9 cellular contexts compared by ENCODE assay signal in genomic region chr3:66386011-66386924, GRCh38.
DNase-seq lines count a peak whose midpoint lies in the region; ATAC-seq and TF ChIP-seq lines count a peak whose summit lies in the region.
"Had no signal": no experiment of that assay in that cellular context is flagged by ENCODE, and none has a peak within 500 bp of the region (broad histone marks: within the 10 kb centered on the region; RNA-seq: fewer than 3 reads in every experiment).

No MANE protein-coding gene starts in this region.

- no peaks in the 10 kb centered on the region for H4K20me1 ChIP-seq in OCI-LY3 (ENCODE audit: insufficient read depth, low read length)

- H3K27ac ChIP-seq in OCI-LY3 (ENCODE audit: low read length) (peak overlapping the region; percentile 91), vagina (no peak overlapping the region), left ventricle myocardium inferior (replicated peaks) (no peak overlapping the region), aorta (ENCODE audit: low read depth in 1 of 2, low read length in 2 of 2) (no peak overlapping the region)

- peak overlapping the region; percentile 13 for H3K4me3 Mint-ChIP-seq in stimulated activated naive CD8-positive, alpha-beta T cell treated with anti-CD3 and anti-CD28 coated beads, Interleukin-15, Interleukin-2, amounts not matched to agents 100 ng/mL and 50 ng/mL, for 24 hours
- no peak overlapping the region for H3K4me3 Mint-ChIP-seq in stimulated activated naive CD8-positive, alpha-beta T cell treated with anti-CD3 and anti-CD28 coated beads, Interleukin-15, amount 100 ng/mL, for 72 hours
- H3K4me3 Mint-ChIP-seq: natural killer cell treated with Interleukin-12 subunit alpha and Interleukin-12 subunit beta and Interleukin-15 and Interleukin-18, amount 100 ng/mL, for 72 hours had no signal

- peaks cover 85% of the 10 kb centered on the region for H3K36me3 ChIP-seq in OCI-LY3 (replicated peaks; ENCODE audit: low read depth, low read length)
- peaks cover 0 to 50% of the 10 kb centered on the region in 2 donors for H3K36me3 ChIP-seq in vagina
- H3K36me3 ChIP-seq in left ventricle myocardium inferior = peaks cover 68% of the 10 kb centered on the region
- peaks cover 0 to 14% of the 10 kb centered on the region in 2 donors for H3K36me3 ChIP-seq in aorta (ENCODE audit: control insufficient read depth in 1 of 2, insufficient read depth in 2 of 2, low read length in 1 of 2)

- no peak for ATAC-seq in stimulated activated naive CD8-positive, alpha-beta T cell treated with anti-CD3 and anti-CD28 coated beads, Interleukin-15, amount 100 ng/mL, for 72 hours
- peak; percentile 73 for ATAC-seq in HG02852 (IDR thresholded peaks at IDR 0.05; ENCODE audit: unreplicated experiment)
- ATAC-seq in aorta (ENCODE audit: low FRiP score) = no peak

- no peaks in the 10 kb centered on the region for H3K27me3 Mint-ChIP-seq in stimulated activated naive CD8-positive, alpha-beta T cell treated with anti-CD3 and anti-CD28 coated beads, Interleukin-15, Interleukin-2, amounts not matched to agents 100 ng/mL and 50 ng/mL, for 24 hours
- H3K27me3 Mint-ChIP-seq in stimulated activated naive CD8-positive, alpha-beta T cell treated with anti-CD3 and anti-CD28 coated beads, Interleukin-15, amount 100 ng/mL, for 72 hours = no peaks in the 10 kb centered on the region
- H3K27me3 Mint-ChIP-seq: natural killer cell treated with Interleukin-12 subunit alpha and Interleukin-12 subunit beta and Interleukin-15 and Interleukin-18, amount 100 ng/mL, for 72 hours had no signal

- H3K4me1 ChIP-seq in OCI-LY3 (ENCODE audit: low read length) = peaks cover 63% of the 10 kb centered on the region
- no peaks in the 10 kb centered on the region for H3K4me1 ChIP-seq in vagina
- H3K4me1 ChIP-seq in left ventricle myocardium inferior = no peaks in the 10 kb centered on the region
- peaks cover 0 to 3% of the 10 kb centered on the region in 2 donors for H3K4me1 ChIP-seq in aorta (ENCODE audit: control insufficient read depth in 1 of 2, insufficient read depth in 2 of 2, low read length in 2 of 2)

- H3K27ac Mint-ChIP-seq in stimulated activated naive CD8-positive, alpha-beta T cell treated with anti-CD3 and anti-CD28 coated beads, Interleukin-15, Interleukin-2, amounts not matched to agents 100 ng/mL and 50 ng/mL, for 24 hours = peak overlapping the region; percentile 52
- H3K27ac Mint-ChIP-seq in stimulated activated naive CD8-positive, alpha-beta T cell treated with anti-CD3 and anti-CD28 coated beads, Interleukin-15, amount 100 ng/mL, for 72 hours = peak overlapping the region in 1 of 2 donors; percentile 34
- H3K27ac Mint-ChIP-seq: natural killer cell treated with Interleukin-12 subunit alpha and Interleukin-12 subunit beta and Interleukin-15 and Interleukin-18, amount 100 ng/mL, for 72 hours had no signal

- TF ChIP-seq POLR2A in vagina (IDR thresholded peaks at IDR 0.05) = no peak

- H3K79me2 ChIP-seq in OCI-LY3 (ENCODE audit: low read length) = peaks cover 13% of the 10 kb centered on the region

- H3K9me3 ChIP-seq in OCI-LY3 (ENCODE audit: insufficient read depth, low read length) (peaks cover 14% of the 10 kb centered on the region; the same call in 1 of the 2 replicates), vagina (no peaks in the 10 kb centered on the region), left ventricle myocardium inferior (replicated peaks) (no peaks in the 10 kb centered on the region), aorta (ENCODE audit: control insufficient read depth, low read length) (no peaks in the 10 kb centered on the region)

- intact Hi-C loops in vagina (cut with DNase I) (no loop called here), left ventricle myocardium inferior (cut with micrococcal nuclease) (no loop called here), aorta (cut with DNase I) (no loop called here)

- H3K9ac ChIP-seq in OCI-LY3 (ENCODE audit: low read length) = peak overlapping the region; percentile 59

- no peak for DNase-seq in stimulated activated naive CD8-positive, alpha-beta T cell treated with anti-CD3 and anti-CD28 coated beads, Interleukin-15, amount 100 ng/mL, for 72 hours
- peak; percentile 65 to 70 for DNase-seq in vagina (ENCODE audit: extremely low spot score in 2 of 2)
- DNase-seq in left ventricle myocardium inferior = no peak
- no peak for DNase-seq in putamen (ENCODE audit: low spot score)
- DNase-seq in aorta = no peak

- no peak for TF ChIP-seq CTCF in OCI-LY3 (IDR thresholded peaks at IDR 0.05; ENCODE audit: low read depth, low read length)
- TF ChIP-seq CTCF in vagina (IDR thresholded peaks at IDR 0.05) = no peak
- TF ChIP-seq CTCF in left ventricle myocardium inferior (IDR thresholded peaks at IDR 0.05; ENCODE audit: borderline replicate concordance) = no peak

- 93 to 96% methylated on average over 12 of the region's 12 CpGs for WGBS in aorta, 2 donors

- H2AFZ ChIP-seq in OCI-LY3 (ENCODE audit: low read depth, low read length) = no peak overlapping the region

- peaks cover 70% of the 10 kb centered on the region for H3K36me3 Mint-ChIP-seq in stimulated activated naive CD8-positive, alpha-beta T cell treated with anti-CD3 and anti-CD28 coated beads, Interleukin-15, Interleukin-2, amounts not matched to agents 100 ng/mL and 50 ng/mL, for 24 hours (ENCODE audit: low read depth)

- H3K4me3 ChIP-seq in OCI-LY3 (ENCODE audit: low read length) (peak overlapping the region; percentile 39), vagina (no peak overlapping the region), left ventricle myocardium inferior (no peak overlapping the region), aorta (ENCODE audit: low read length in 2 of 2) (no peak overlapping the region)

- H3K4me2 ChIP-seq in OCI-LY3 (ENCODE audit: low read length) = peak overlapping the region; percentile 70

- peaks cover 41% of the 10 kb centered on the region for H3K4me1 Mint-ChIP-seq in stimulated activated naive CD8-positive, alpha-beta T cell treated with anti-CD3 and anti-CD28 coated beads, Interleukin-15, Interleukin-2, amounts not matched to agents 100 ng/mL and 50 ng/mL, for 24 hours (ENCODE audit: low read depth)
- H3K4me1 Mint-ChIP-seq in stimulated activated naive CD8-positive, alpha-beta T cell treated with anti-CD3 and anti-CD28 coated beads, Interleukin-15, amount 100 ng/mL, for 72 hours = no peaks in the 10 kb centered on the region

- H3K27me3 ChIP-seq in OCI-LY3 (ENCODE audit: low read depth, low read length) (no peaks in the 10 kb centered on the region), vagina (no peaks in the 10 kb centered on the region), left ventricle myocardium inferior (ENCODE audit: low read depth) (no peaks in the 10 kb centered on the region), aorta (ENCODE audit: control insufficient read depth in 1 of 2, insufficient read depth in 2 of 2, low read length in 1 of 2) (no peaks in the 10 kb centered on the region)

- peaks cover 9% of the 10 kb centered on the region for H3K9me3 Mint-ChIP-seq in stimulated activated naive CD8-positive, alpha-beta T cell treated with anti-CD3 and anti-CD28 coated beads, Interleukin-15, Interleukin-2, amounts not matched to agents 100 ng/mL and 50 ng/mL, for 24 hours
- peaks cover 0 to 36% of the 10 kb centered on the region in 2 donors for H3K9me3 Mint-ChIP-seq in stimulated activated naive CD8-positive, alpha-beta T cell treated with anti-CD3 and anti-CD28 coated beads, Interleukin-15, amount 100 ng/mL, for 72 hours
- H3K9me3 Mint-ChIP-seq: natural killer cell treated with Interleukin-12 subunit alpha and Interleukin-12 subunit beta and Interleukin-15 and Interleukin-18, amount 100 ng/mL, for 72 hours had no signal

Comparison
In these comparisons a context has a peak if more than half of its experiments do, and no peak if none do; other contexts are left out.
1. DNase-seq: peak in vagina (2 of 2); none in stimulated activated naive CD8-positive, alpha-beta T cell treated with anti-CD3 and anti-CD28 coated beads, Interleukin-15, amount 100 ng/mL, for 72 hours (0 of 2), left ventricle myocardium inferior (single experiment), putamen (single experiment) and aorta (0 of 2).